Comparison of ENCODE assay signal across 9 cellular contexts in genomic region chr16:72848759-72849664, GRCh38.
DNase-seq lines count a peak whose midpoint lies in the region; ATAC-seq, FAIRE-seq and TF ChIP-seq lines count a peak whose summit lies in the region.
"Had no signal": no experiment of that assay in that cellular context is flagged by ENCODE, and none has a peak within 500 bp of the region (broad histone marks: within the 10 kb centered on the region; RNA-seq: fewer than 3 reads in every experiment).

No MANE protein-coding gene starts in this region.

- H3K27ac ChIP-seq in astrocyte (ENCODE audit: low read depth, low read length) = peak overlapping the region; percentile 80
- peak overlapping the region in 4 of 5 donors; percentile 65 to 84 (median 79) for H3K27ac ChIP-seq in stomach

- peak; percentile 94 for DNase-seq in BE2C
- DNase-seq in NCI-H1105 treated with DMSO at 0.1 percent for 48 hours (lab: John Stamatoyannopoulos, UW) = peak; percentile 77
- peak; percentile 86 for DNase-seq in astrocyte (ENCODE audit: low read depth)
- DNase-seq in iPS-NIHi11 (ENCODE audit: low spot score) = peak; percentile 46
- peak; percentile 92 for DNase-seq in stomach
- DNase-seq in COLO829 (ENCODE audit: low spot score) = no peak
- DNase-seq in activated CD8-positive, alpha-beta T cell treated with anti-CD3 and anti-CD28 coated beads, Interleukin-2, amount 10 ng/mL, durations not matched to agents 7 days and 5 days = no peak
- DNase-seq in T-helper 2 cell = no peak

- TF ChIP-seq POLR2A in stomach (IDR thresholded peaks at IDR 0.05) = no peak

- peak; percentile 42 for TF ChIP-seq EP300 in stomach (IDR thresholded peaks at IDR 0.05)

- peak overlapping the region; percentile 82 for H3K4me2 ChIP-seq in astrocyte (ENCODE audit: low read length)

- TF ChIP-seq CTCF in BE2C (IDR thresholded peaks at IDR 0.05; ENCODE audit: low read depth, low read length) (0 out of 2 replicates have a peak, but pooled peaks have one; percentile 11), astrocyte (IDR thresholded peaks at IDR 0.05; ENCODE audit: insufficient read depth, low read depth, low read length) (no peak), stomach (IDR thresholded peaks at IDR 0.05) (no peak)

- no peak for ATAC-seq in activated CD8-positive, alpha-beta T cell treated with anti-CD3 and anti-CD28 coated beads, Interleukin-2, amount 10 ng/mL, durations not matched to agents 7 days and 5 days

- H3K9me3 ChIP-seq in BE2C = no peaks in the 10 kb centered on the region
- H3K9me3 ChIP-seq in astrocyte (ENCODE audit: insufficient read depth, low read depth, low read length) = no peaks in the 10 kb centered on the region
- H3K9me3 ChIP-seq in stomach = no peaks in the 10 kb centered on the region

- H3K36me3 ChIP-seq in BE2C (no peaks in the 10 kb centered on the region; the same call in 1 of the 2 replicates), astrocyte (ENCODE audit: insufficient read depth, low read length) (no peaks in the 10 kb centered on the region), stomach (no peaks in the 10 kb centered on the region)

- FAIRE-seq in astrocyte (lab: Jason Lieb, UNC) = no peak

- peaks cover 9% of the 10 kb centered on the region for H3K4me1 Mint-ChIP-seq in astrocyte (ENCODE audit: low read depth, unreplicated experiment)
- peaks cover 52% of the 10 kb centered on the region for H3K4me1 Mint-ChIP-seq in activated CD8-positive, alpha-beta T cell treated with anti-CD3 and anti-CD28 coated beads, Interleukin-2, amount 10 ng/mL, durations not matched to agents 7 days and 5 days (ENCODE audit: low read depth)

- H2AFZ ChIP-seq in astrocyte (ENCODE audit: low read depth, low read length) = no peak overlapping the region

- 22 to 30% (median 26%) methylated on average over 22 to 24 of the region's 24 CpGs for WGBS in stomach, 5 donors

- intact Hi-C loops in stomach (cut with DNase I; ENCODE audit: low total_unique reads) = loop anchor here (10.0 kb wide), 1 partner anchor 196 kb away; the partner anchor contains the start of gene ZFHX3

- peak overlapping the region; percentile 76 for H3K9ac ChIP-seq in astrocyte (ENCODE audit: low read length)

- CTCF ChIA-PET in activated CD8-positive, alpha-beta T cell treated with anti-CD3 and anti-CD28 coated beads, Interleukin-2, amount 10 ng/mL, durations not matched to agents 7 days and 5 days (lab: Charles Lee) = interaction anchor here (0.9 to 5.3 kb wide), 5 partner anchors 7 to 348 kb away, joined by 3 to 42 read pairs (median 13); no protein-coding TSS in a partner anchor

- H3K4me3 Mint-ChIP-seq in astrocyte (ENCODE audit: unreplicated experiment) = no peak overlapping the region
- H3K4me3 Mint-ChIP-seq in activated CD8-positive, alpha-beta T cell treated with anti-CD3 and anti-CD28 coated beads, Interleukin-2, amount 10 ng/mL, durations not matched to agents 7 days and 5 days = no peak overlapping the region
- H3K4me3 Mint-ChIP-seq: activated naive CD4-positive, alpha-beta T cell treated with anti-CD3 and anti-CD28 coated beads, Interleukin-2, amount 50 U/mL, for 24 hours had no signal

- POLR2A ChIA-PET in activated CD8-positive, alpha-beta T cell treated with anti-CD3 and anti-CD28 coated beads, Interleukin-2, amount 10 ng/mL, durations not matched to agents 7 days and 5 days (lab: Charles Lee) = no interaction called here

- no peaks in the 10 kb centered on the region for H3K9me3 Mint-ChIP-seq in astrocyte (ENCODE audit: unreplicated experiment)
- H3K9me3 Mint-ChIP-seq in activated CD8-positive, alpha-beta T cell treated with anti-CD3 and anti-CD28 coated beads, Interleukin-2, amount 10 ng/mL, durations not matched to agents 7 days and 5 days (ENCODE audit: insufficient read depth) = no peaks in the 10 kb centered on the region
- H3K9me3 Mint-ChIP-seq: activated naive CD4-positive, alpha-beta T cell treated with anti-CD3 and anti-CD28 coated beads, Interleukin-2, amount 50 U/mL, for 24 hours had no signal

- peaks cover 6% of the 10 kb centered on the region for H3K27me3 Mint-ChIP-seq in astrocyte (ENCODE audit: low read depth, unreplicated experiment)
- peaks cover 15% of the 10 kb centered on the region for H3K27me3 Mint-ChIP-seq in activated CD8-positive, alpha-beta T cell treated with anti-CD3 and anti-CD28 coated beads, Interleukin-2, amount 10 ng/mL, durations not matched to agents 7 days and 5 days (ENCODE audit: low read depth)

- no peak overlapping the region for H3K27ac Mint-ChIP-seq in astrocyte (ENCODE audit: unreplicated experiment)
- H3K27ac Mint-ChIP-seq in activated CD8-positive, alpha-beta T cell treated with anti-CD3 and anti-CD28 coated beads, Interleukin-2, amount 10 ng/mL, durations not matched to agents 7 days and 5 days = no peak overlapping the region
- H3K27ac Mint-ChIP-seq: activated naive CD4-positive, alpha-beta T cell treated with anti-CD3 and anti-CD28 coated beads, Interleukin-2, amount 50 U/mL, for 24 hours had no signal

- peak overlapping the region; percentile 43 for H3K4me3 ChIP-seq in BE2C (ENCODE audit: low read depth, low read length)
- H3K4me3 ChIP-seq in astrocyte (ENCODE audit: insufficient read depth, low read depth, low read length) = peak overlapping the region; percentile 7
- peak overlapping the region in 3 of 4 donors; percentile 13 to 21 (median 15) for H3K4me3 ChIP-seq in stomach

- H3K27me3 ChIP-seq in BE2C = no peaks in the 10 kb centered on the region
- no peaks in the 10 kb centered on the region for H3K27me3 ChIP-seq in astrocyte (ENCODE audit: insufficient read depth, low read length)
- H3K27me3 ChIP-seq in stomach = no peaks in the 10 kb centered on the region

- H4K20me1 ChIP-seq in astrocyte (ENCODE audit: insufficient read depth, low read length) = no peaks in the 10 kb centered on the region

- H3K4me1 ChIP-seq in BE2C = peaks cover 29% of the 10 kb centered on the region
- peaks cover 33% of the 10 kb centered on the region for H3K4me1 ChIP-seq in astrocyte (ENCODE audit: insufficient read depth, low read length)
- peaks cover 12 to 61% (median 39%) of the 10 kb centered on the region in 4 donors for H3K4me1 ChIP-seq in stomach

- peaks cover 10% of the 10 kb centered on the region for H3K79me2 ChIP-seq in astrocyte (ENCODE audit: insufficient read depth, low read length)

- peaks cover 5% of the 10 kb centered on the region for H3K36me3 Mint-ChIP-seq in astrocyte (ENCODE audit: low read depth, unreplicated experiment)
- no peaks in the 10 kb centered on the region for H3K36me3 Mint-ChIP-seq in activated CD8-positive, alpha-beta T cell treated with anti-CD3 and anti-CD28 coated beads, Interleukin-2, amount 10 ng/mL, durations not matched to agents 7 days and 5 days (ENCODE audit: low read depth)
- H3K36me3 Mint-ChIP-seq: activated naive CD4-positive, alpha-beta T cell treated with anti-CD3 and anti-CD28 coated beads, Interleukin-2, amount 50 U/mL, for 24 hours had no signal

Comparison
In these comparisons a context has a peak if more than half of its experiments do, and no peak if none do; other contexts are left out.
1. DNase-seq: peak in BE2C (single experiment), NCI-H1105 treated with DMSO at 0.1 percent for 48 hours (single experiment), astrocyte (single experiment), iPS-NIHi11 (single experiment) and stomach (single experiment); none in COLO829 (single experiment), activated CD8-positive, alpha-beta T cell treated with anti-CD3 and anti-CD28 coated beads, Interleukin-2, amount 10 ng/mL, durations not matched to agents 7 days and 5 days (single experiment) and T-helper 2 cell (0 of 5).
2. Peak in every context shown above with its lines, with median percentiles within 50 percentile points of each other: H3K4me3 ChIP-seq.